Comparison of ENCODE assay signal across 15 cellular contexts in genomic region chr11:2667940-2668339, GRCh38.
"Had no signal": no experiment of that assay in that cellular context is flagged by ENCODE, and none has a peak within 500 bp of the region (broad histone marks: within the 10 kb centered on the region; RNA-seq: fewer than 3 reads in every experiment).

No MANE protein-coding gene starts in this region.

- H3K36me3 Mint-ChIP-seq: activated naive CD8-positive, alpha-beta T cell; natural killer cell had no signal

- H3K27me3 Mint-ChIP-seq: activated CD4-positive, alpha-beta T cell treated with anti-CD3 and anti-CD28 coated beads, Interleukin-2, amount 10 ng/mL, durations not matched to agents 7 days and 5 days; activated naive CD8-positive, alpha-beta T cell; stimulated activated naive CD8-positive, alpha-beta T cell treated with anti-CD3 and anti-CD28 coated beads, Interleukin-15, Interleukin-2, amounts not matched to agents 100 ng/mL and 50 ng/mL, for 24 hours; T-cell had no signal

- H3K36me3 ChIP-seq: suprapubic skin had no signal

- H3K9me3 Mint-ChIP-seq: activated CD4-positive, alpha-beta T cell treated with anti-CD3 and anti-CD28 coated beads, Interleukin-2, amount 10 ng/mL, durations not matched to agents 7 days and 5 days; natural killer cell; stimulated activated naive CD8-positive, alpha-beta T cell treated with anti-CD3 and anti-CD28 coated beads, Interleukin-15, Interleukin-2, amounts not matched to agents 100 ng/mL and 50 ng/mL, for 24 hours; T-cell had no signal

- H2AFZ ChIP-seq: parathyroid adenoma had no signal

- H3K4me3 Mint-ChIP-seq: activated CD4-positive, alpha-beta T cell treated with anti-CD3 and anti-CD28 coated beads, Interleukin-2, amount 10 ng/mL, durations not matched to agents 7 days and 5 days; activated naive CD8-positive, alpha-beta T cell; natural killer cell; stimulated activated naive CD8-positive, alpha-beta T cell treated with anti-CD3 and anti-CD28 coated beads, Interleukin-15, Interleukin-2, amounts not matched to agents 100 ng/mL and 50 ng/mL, for 24 hours; T-cell had no signal

- H3K9me3 ChIP-seq: esophagus squamous epithelium, suprapubic skin had no signal

- H3K9ac ChIP-seq: parathyroid adenoma had no signal

- DNase-seq: activated CD4-positive, alpha-beta T cell treated with anti-CD3 and anti-CD28 coated beads, Interleukin-2, amount 10 ng/mL, durations not matched to agents 7 days and 5 days; cerebellar nuclear complex; effector CD8-positive, alpha-beta T cell; esophagus squamous epithelium; mesendoderm; natural killer cell; stimulated activated CD4-positive, alpha-beta T cell treated with anti-CD3 and anti-CD28 coated beads, Interleukin-2, amount 100 ng/mL, for 24 hours; T-cell; trophoblast cell had no signal

- H3K4me1 Mint-ChIP-seq: activated CD4-positive, alpha-beta T cell treated with anti-CD3 and anti-CD28 coated beads, Interleukin-2, amount 10 ng/mL, durations not matched to agents 7 days and 5 days; T-cell had no signal

- H3K27ac ChIP-seq: esophagus squamous epithelium, parathyroid adenoma, suprapubic skin had no signal

- H3K27ac Mint-ChIP-seq: activated CD4-positive, alpha-beta T cell treated with anti-CD3 and anti-CD28 coated beads, Interleukin-2, amount 10 ng/mL, durations not matched to agents 7 days and 5 days; activated naive CD8-positive, alpha-beta T cell; natural killer cell; stimulated activated naive CD8-positive, alpha-beta T cell treated with anti-CD3 and anti-CD28 coated beads, Interleukin-15, Interleukin-2, amounts not matched to agents 100 ng/mL and 50 ng/mL, for 24 hours; T-cell had no signal

- H3K4me3 ChIP-seq: esophagus squamous epithelium, suprapubic skin had no signal

- H3K4me1 ChIP-seq: esophagus squamous epithelium, parathyroid adenoma, suprapubic skin had no signal

- H3K27me3 ChIP-seq: esophagus squamous epithelium, suprapubic skin had no signal

- ATAC-seq: T-cell had no signal

- FAIRE-seq: bronchial epithelial cell, endothelial cell of umbilical vein had no signal

- H3K79me2 ChIP-seq: parathyroid adenoma had no signal
